6 cellular contexts compared by ENCODE assay signal in the genomic region with DNA sequence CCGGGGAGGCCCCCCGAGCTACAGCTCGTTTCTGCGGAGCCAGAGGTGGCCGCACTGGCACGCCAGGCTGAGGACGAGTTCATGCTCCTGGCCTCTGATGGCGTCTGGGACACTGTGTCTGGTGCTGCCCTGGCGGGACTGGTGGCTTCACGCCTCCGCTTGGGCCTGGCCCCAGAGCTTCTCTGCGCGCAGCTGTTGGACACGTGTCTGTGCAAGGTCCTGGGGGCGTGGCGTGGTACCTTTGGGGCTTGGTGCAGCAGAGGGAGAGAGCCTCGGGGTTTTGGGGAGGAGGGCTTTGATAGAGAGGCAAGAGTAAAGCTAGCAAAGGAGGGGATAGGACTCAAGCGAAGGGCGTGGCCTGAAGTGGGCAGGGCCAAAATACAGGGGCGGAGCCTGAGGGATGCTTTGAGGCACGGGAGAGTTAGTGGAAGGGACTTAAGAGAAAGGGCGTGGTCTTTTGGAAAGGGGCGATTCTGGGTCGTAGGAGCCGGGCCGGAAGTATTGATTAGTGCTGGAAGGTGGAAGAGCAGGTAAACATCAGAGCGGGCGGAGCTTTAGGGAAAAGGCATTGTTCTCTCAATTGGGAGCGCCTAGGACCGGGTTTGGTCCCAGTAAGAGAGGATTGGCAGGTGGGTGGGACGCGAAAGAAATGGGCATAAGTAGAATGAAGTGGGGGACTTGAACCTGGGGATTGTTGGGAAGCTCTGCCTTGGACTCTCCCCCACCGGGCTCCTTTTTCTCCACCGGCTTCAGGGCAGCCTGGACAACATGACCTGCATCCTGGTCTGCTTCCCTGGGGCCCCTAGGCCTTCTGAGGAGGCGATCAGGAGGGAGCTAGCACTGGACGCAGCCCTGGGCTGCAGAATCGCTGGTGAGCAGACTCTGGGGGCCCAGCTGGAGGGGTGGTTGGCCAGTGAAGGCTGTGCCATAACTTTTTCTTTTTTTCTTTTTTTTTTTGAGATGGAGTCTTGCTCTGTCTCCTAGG. TPM values are rescaled to one million over a fixed set of nuclear protein-coding genes. Genes with fewer than 3 reads are reported as not detected.
DNase-seq lines count a peak whose midpoint lies in the region; ATAC-seq lines count a peak whose summit lies in the region.

No MANE protein-coding gene starts in this region.

- peak; percentile 69 for DNase-seq in DMS53 (lab: John Stamatoyannopoulos, UW)
- no peak for DNase-seq in DMS53 treated with DMSO at 0.1 percent for 48 hours (lab: John Stamatoyannopoulos, UW; ENCODE audit: unreplicated experiment)
- peak; percentile 60 for DNase-seq in activated T-cell treated with anti-CD3 and anti-CD28 coated beads, Interleukin-2, amount 50 U/mL, for 4 hours
- peak; percentile 66 for DNase-seq in left kidney (ENCODE audit: low read depth, low spot score)
- no peak for DNase-seq in inferior parietal cortex (ENCODE audit: extremely low spot score)
- no peak for DNase-seq in SW480 (ENCODE audit: low spot score)

- H3K9me3 Mint-ChIP-seq in activated T-cell treated with anti-CD3 and anti-CD28 coated beads, Interleukin-2, amount 50 U/mL, for 4 hours: no peaks in the 10 kb centered on the region

- peak overlapping the region; percentile 62 for H3K4me3 Mint-ChIP-seq in activated T-cell treated with anti-CD3 and anti-CD28 coated beads, Interleukin-2, amount 50 U/mL, for 4 hours

- ATAC-seq in activated T-cell treated with anti-CD3 and anti-CD28 coated beads, Interleukin-2, amount 50 U/mL, for 4 hours: peak; percentile 10 to 22

- H3K27me3 Mint-ChIP-seq in activated T-cell treated with anti-CD3 and anti-CD28 coated beads, Interleukin-2, amount 50 U/mL, for 4 hours (ENCODE audit: low read depth): peaks cover 11% of the 10 kb centered on the region

- H3K4me1 Mint-ChIP-seq in activated T-cell treated with anti-CD3 and anti-CD28 coated beads, Interleukin-2, amount 50 U/mL, for 4 hours (ENCODE audit: low read depth): peaks cover 32% of the 10 kb centered on the region

- peaks cover 4% of the 10 kb centered on the region for H3K36me3 Mint-ChIP-seq in activated T-cell treated with anti-CD3 and anti-CD28 coated beads, Interleukin-2, amount 50 U/mL, for 4 hours (ENCODE audit: insufficient read depth)

RNA-seq across cellular contexts. Expression of a gene that starts 1.2 kb away (rescaled TPM):
- 1 to 10 TPM; 1.1 to 1.4 (median 1.3) TPM for total RNA-seq in activated T-cell treated with anti-CD3 and anti-CD28 coated beads, Interleukin-2, amount 50 U/mL, for 4 hours

RNA-seq across cellular contexts. Expression of a gene that starts 2.6 kb away (rescaled TPM):
- 1 to 10 TPM in 2 of 3 donors, under 1 TPM in 1; 0.83 to 1.5 (median 1.5) TPM for total RNA-seq in activated T-cell treated with anti-CD3 and anti-CD28 coated beads, Interleukin-2, amount 50 U/mL, for 4 hours

RNA-seq across cellular contexts. Expression of a gene that starts 7.8 kb away (rescaled TPM):
- total RNA-seq in activated T-cell treated with anti-CD3 and anti-CD28 coated beads, Interleukin-2, amount 50 U/mL, for 4 hours: 100 to 1,000 TPM; 135 to 164 (median 157) TPM

RNA-seq across cellular contexts. Expression of a gene that starts 31.7 kb away (rescaled TPM):
- 10 to 100 TPM; 10.5 to 13.4 (median 13.2) TPM for total RNA-seq in activated T-cell treated with anti-CD3 and anti-CD28 coated beads, Interleukin-2, amount 50 U/mL, for 4 hours

Comparison
In these comparisons a context has a peak if more than half of its experiments do, and no peak if none do; other contexts are left out.
1. DNase-seq: peak in DMS53 (single experiment), activated T-cell treated with anti-CD3 and anti-CD28 coated beads, Interleukin-2, amount 50 U/mL, for 4 hours (single experiment) and left kidney (single experiment); none in DMS53 treated with DMSO at 0.1 percent for 48 hours (single experiment), inferior parietal cortex (single experiment) and SW480 (single experiment).